ENCODE assay signal across 30 cellular contexts in genomic region chr1:219010720-219011119, GRCh38.
"Had no signal": no experiment of that assay in that cellular context is flagged by ENCODE, and none has a peak within 500 bp of the region (broad histone marks: within the 10 kb centered on the region; RNA-seq: fewer than 3 reads in every experiment).

No MANE protein-coding gene starts in this region.

- H3K27me3 ChIP-seq: esophagus muscularis mucosa, foreskin keratinocyte, gastroesophageal sphincter, heart left ventricle, hepatocyte, right atrium auricular region, spleen, transverse colon, upper lobe of right lung, uterus had no signal

- H3K79me2 ChIP-seq: hepatocyte had no signal

- H3K27ac Mint-ChIP-seq: mesothelial cell of epicardium; naive B cell; natural killer cell treated with Interleukin-12 subunit alpha and Interleukin-12 subunit beta and Interleukin-15 and Interleukin-18, amount 100 ng/mL, for 72 hours; stimulated activated memory B cell treated with anti-CD40 and anti-IgM and Interleukin-4, amounts not matched to agents 10 μg/mL and 1 μg/mL and 100 μg/mL, for 72 hours had no signal

- H3K4me3 ChIP-seq: coronary artery, esophagus muscularis mucosa, gastroesophageal sphincter, heart left ventricle, hepatocyte, lung, mucosa of descending colon, prostate gland, right atrium auricular region, skin epidermis, spleen, thoracic aorta, transverse colon, upper lobe of right lung, uterus had no signal

- H3K27me3 Mint-ChIP-seq: natural killer cell treated with Interleukin-12 subunit alpha and Interleukin-12 subunit beta and Interleukin-15 and Interleukin-18, amount 100 ng/mL, for 72 hours had no signal

- H3K27ac ChIP-seq: coronary artery, esophagus muscularis mucosa, foreskin keratinocyte, gastroesophageal sphincter, heart left ventricle, hepatocyte, prostate gland, right atrium auricular region, skin epidermis, spleen, thoracic aorta, transverse colon, upper lobe of right lung, uterus had no signal

- H3K4me2 ChIP-seq: hepatocyte had no signal

- ATAC-seq: foreskin keratinocyte; gastroesophageal sphincter; heart left ventricle; left lobe of liver; mucosa of descending colon; natural killer cell treated with Interleukin-12 subunit alpha and Interleukin-12 subunit beta and Interleukin-15 and Interleukin-18, amount 100 ng/mL, for 72 hours; stimulated activated memory B cell treated with anti-CD40 and anti-IgM and Interleukin-4, amounts not matched to agents 10 μg/mL and 1 μg/mL and 100 μg/mL, for 72 hours; stimulated activated naive CD8-positive, alpha-beta T cell treated with anti-CD3 and anti-CD28 coated beads, Interleukin-15, Interleukin-2, amounts not matched to agents 100 U/mL and 50 U/mL, for 24 hours; upper lobe of right lung had no signal

- H3K4me1 ChIP-seq: foreskin keratinocyte, gastroesophageal sphincter, prostate gland, right atrium auricular region, spleen, transverse colon, upper lobe of right lung, uterus had no signal

- H2AFZ ChIP-seq: hepatocyte had no signal

- H3K9me3 Mint-ChIP-seq: stimulated activated memory B cell treated with anti-CD40 and anti-IgM and Interleukin-4, amounts not matched to agents 10 μg/mL and 1 μg/mL and 100 μg/mL, for 72 hours had no signal

- H3K36me3 ChIP-seq: esophagus muscularis mucosa, gastroesophageal sphincter, heart left ventricle, prostate gland, right atrium auricular region, spleen, thoracic aorta, transverse colon, upper lobe of right lung, uterus had no signal

- H3K9me3 ChIP-seq: esophagus muscularis mucosa, gastroesophageal sphincter, prostate gland, thoracic aorta, upper lobe of right lung, uterus had no signal

- H3K36me3 Mint-ChIP-seq: mesothelial cell of epicardium; natural killer cell treated with Interleukin-12 subunit alpha and Interleukin-12 subunit beta and Interleukin-15 and Interleukin-18, amount 100 ng/mL, for 72 hours; stimulated activated memory B cell treated with anti-CD40 and anti-IgM and Interleukin-4, amounts not matched to agents 10 μg/mL and 1 μg/mL and 100 μg/mL, for 72 hours had no signal

- H3K4me1 Mint-ChIP-seq: naive B cell; neural crest cell; stimulated activated memory B cell treated with anti-CD40 and anti-IgM and Interleukin-4, amounts not matched to agents 10 μg/mL and 1 μg/mL and 100 μg/mL, for 72 hours had no signal

- H3K4me3 Mint-ChIP-seq: mesothelial cell of epicardium; naive B cell; natural killer cell treated with Interleukin-12 subunit alpha and Interleukin-12 subunit beta and Interleukin-15 and Interleukin-18, amount 100 ng/mL, for 72 hours; neural crest cell; stimulated activated memory B cell treated with anti-CD40 and anti-IgM and Interleukin-4, amounts not matched to agents 10 μg/mL and 1 μg/mL and 100 μg/mL, for 72 hours had no signal

- DNase-seq: dermis blood vessel endothelial cell; effector memory CD4-positive, alpha-beta T cell; foreskin keratinocyte; heart left ventricle; kidney; mesenchymal stem cell; mucosa of descending colon; naive B cell; nucleus accumbens; spleen; stimulated activated CD4-positive, alpha-beta T cell treated with anti-CD3 and anti-CD28 coated beads, Interleukin-4, amount 100 ng/mL, for 4 hours; stimulated activated naive CD8-positive, alpha-beta T cell treated with anti-CD3 and anti-CD28 coated beads, Interleukin-15, Interleukin-2, amounts not matched to agents 100 U/mL and 50 U/mL, for 24 hours; substantia nigra; transverse colon; upper lobe of right lung; uterus had no signal
